ENCODE assay signal across 20 cellular contexts in genomic region chr11:125502198-125502597, GRCh38. TPM values are rescaled to one million over a fixed set of nuclear protein-coding genes. Genes with fewer than 3 reads are reported as not detected.
DNase-seq lines count a peak whose midpoint lies in the region; ATAC-seq, FAIRE-seq and TF ChIP-seq lines count a peak whose summit lies in the region.
"Had no signal": no experiment of that assay in that cellular context is flagged by ENCODE, and none has a peak within 500 bp of the region (broad histone marks: within the 10 kb centered on the region; RNA-seq: fewer than 3 reads in every experiment).

No MANE protein-coding gene starts in this region.

- H2AFZ ChIP-seq in IMR-90 (replicated peaks; ENCODE audit: low read length, poor library complexity) = no peak overlapping the region
- no peak overlapping the region for H2AFZ ChIP-seq in H1 (ENCODE audit: low read length)

- H3K23ac ChIP-seq in IMR-90 (ENCODE audit: low read depth, low read length) (no peak overlapping the region), H1 (ENCODE audit: insufficient read length) (no peak overlapping the region)

- H3K9me3 ChIP-seq in A549 (no peaks in the 10 kb centered on the region), IMR-90 (ENCODE audit: control insufficient read depth, insufficient read depth, low read length) (no peaks in the 10 kb centered on the region; the same call in 1 of the 2 replicates), H1 (ENCODE audit: insufficient read depth in 2 of 2, low read depth in 1 of 2, low read length in 1 of 2) (no peaks in the 10 kb centered on the region)

- H4K8ac ChIP-seq in IMR-90 (ENCODE audit: low read depth in 2 of 2, low read length in 2 of 2) = no peak overlapping the region
- H4K8ac ChIP-seq in H1 (ENCODE audit: extremely low read depth, insufficient read depth, low read length) = no peak overlapping the region

- BruUV-seq in IMR-90 (replicated peaks; lab: Mats Ljungman, UMichigan) = no TSS peak

- H2BK15ac ChIP-seq in IMR-90 (ENCODE audit: low read depth, low read length) (no peak overlapping the region), H1 (ENCODE audit: low read length) (no peak overlapping the region)

- intact Hi-C loops in IMR-90 (cut with micrococcal nuclease) = no loop called here

- in situ Hi-C loops in IMR-90 (cut with MboI; ENCODE audit: low sequenced_read_pairs) = no loop called here

- no peaks in the 10 kb centered on the region for H3K79me2 ChIP-seq in H1 (ENCODE audit: control insufficient read depth in 1 of 2, insufficient read depth in 2 of 2, low read length in 2 of 2)

- ATAC-seq in A549 (no peak), IMR-90 (ENCODE audit: low read depth) (no peak), GM21786 (IDR thresholded peaks at IDR 0.05; ENCODE audit: unreplicated experiment) (no peak)
- ATAC-seq: CD8-positive, alpha-beta T cell had no signal

- no peak overlapping the region for H3K9ac ChIP-seq in IMR-90 (ENCODE audit: low read depth, low read length)
- no peak overlapping the region for H3K9ac ChIP-seq in H1 (replicated peaks in 1 of 4; ENCODE audit: extremely low read depth in 1 of 4, low read depth in 3 of 4, low read length in 3 of 4)
- H3K9ac ChIP-seq: BLaER1 treated with 17β-estradiol and CSF1 and Interleukin-3, amounts not matched to agents 10 nM and 100 nM had no signal

- H3K18ac ChIP-seq in IMR-90 (ENCODE audit: low read depth, low read length) (no peak overlapping the region), H1 (ENCODE audit: extremely low read depth, low read length) (no peak overlapping the region)

- TF ChIP-seq EP300 in A549 (IDR thresholded peaks at IDR 0.05) (no peak), H1 (IDR thresholded peaks at IDR 0.05; ENCODE audit: borderline replicate concordance in 1 of 2, low read depth in 2 of 2, low read length in 2 of 2) (no peak)

- H3K27me3 ChIP-seq in IMR-90 (ENCODE audit: control insufficient read depth, insufficient read depth, low read length) (peaks cover 5% of the 10 kb centered on the region), H1 (replicated peaks in 1 of 4; ENCODE audit: control insufficient read depth in 3 of 4, extremely low read depth in 1 of 4, insufficient read depth in 3 of 4, low read length in 3 of 4) (0 out of 7 replicates have a peak, but pooled peaks cover 0 to 2% (median 0%) of the 10 kb centered on the region in 4 experiments)

- no peaks in the 10 kb centered on the region for H3K23me2 ChIP-seq in H1 (ENCODE audit: low read depth, low read length)

- no peak overlapping the region for H3K56ac ChIP-seq in IMR-90 (ENCODE audit: extremely low read depth, insufficient read depth, low read length)
- no peak overlapping the region for H3K56ac ChIP-seq in H1 (replicated peaks; ENCODE audit: insufficient read length, low read depth, low read length)

- H4K5ac ChIP-seq in IMR-90 (ENCODE audit: low read depth, low read length) (no peak overlapping the region), H1 (ENCODE audit: insufficient read length, low read depth, low read length) (no peak overlapping the region)

- TF ChIP-seq POLR2A in A549 (IDR thresholded peaks at IDR 0.05; ENCODE audit: low read length) (no peak), IMR-90 (IDR thresholded peaks at IDR 0.05; ENCODE audit: low read depth, low read length) (no peak), H1 (IDR thresholded peaks at IDR 0.05; ENCODE audit: control extremely low read depth in 1 of 2, low read depth in 2 of 2, low read length in 2 of 2) (no peak)

- no peak overlapping the region for H3K4me2 ChIP-seq in A549
- no peak overlapping the region for H3K4me2 ChIP-seq in IMR-90 (ENCODE audit: low read depth, low read length)
- H3K4me2 ChIP-seq in H1 (ENCODE audit: insufficient read depth in 1 of 2, low read depth in 2 of 2, low read length in 2 of 2) = no peak overlapping the region
- H3K4me2 ChIP-seq: BLaER1 treated with 17β-estradiol and CSF1 and Interleukin-3, amounts not matched to agents 10 nM and 100 nM had no signal

- no peak overlapping the region for H2AK9ac ChIP-seq in IMR-90 (replicated peaks; ENCODE audit: low read depth, low read length, poor library complexity)

- CTCF ChIA-PET in A549 (lab: Yijun Ruan, JAX) = no interaction called here
- CTCF ChIA-PET in IMR-90 (lab: Yijun Ruan, JAX) = no interaction called here
- CTCF ChIA-PET in H1 (lab: Charles Lee; ENCODE audit: partially characterized antibody) = interaction anchor here (0.6 to 0.9 kb wide), 2 partner anchors 16 to 22 kb away, joined by 3 read pairs; no protein-coding TSS in a partner anchor

- H4K20me1 ChIP-seq in IMR-90 (ENCODE audit: insufficient read depth, low read length) (no peaks in the 10 kb centered on the region), H1 (replicated peaks in 1 of 2; ENCODE audit: control insufficient read depth in 1 of 2, insufficient read depth in 2 of 2, low read length in 2 of 2) (no peaks in the 10 kb centered on the region)
- H4K20me1 ChIP-seq: BLaER1 treated with 17β-estradiol and CSF1 and Interleukin-3, amounts not matched to agents 10 nM and 100 nM had no signal

- H3K79me1 ChIP-seq in IMR-90 (ENCODE audit: low read depth in 1 of 2, low read length in 2 of 2) (no peaks in the 10 kb centered on the region), H1 (ENCODE audit: low read depth, low read length) (no peaks in the 10 kb centered on the region)

- TF ChIP-seq CTCF in A549 (IDR thresholded peaks at IDR 0.05) = no peak
- no peak for TF ChIP-seq CTCF in IMR-90 (conservative IDR thresholded peaks at IDR 0.05; ENCODE audit: low read depth, low read length)
- TF ChIP-seq CTCF in H1 (IDR thresholded peaks at IDR 0.05; ENCODE audit: control extremely low read depth in 1 of 3, insufficient read depth in 1 of 3, low read depth in 1 of 3, low read length in 3 of 3) = no peak

- dilution Hi-C loops in IMR-90 (cut with HindIII; ENCODE audit: low sequenced_read_pairs, unreplicated experiment) = no loop called here

- H4K91ac ChIP-seq in IMR-90 (ENCODE audit: insufficient read depth, low read depth, low read length) = no peak overlapping the region
- no peak overlapping the region for H4K91ac ChIP-seq in H1 (replicated peaks; ENCODE audit: insufficient read length, low read length)

- H3K4me3 ChIP-seq in A549 (no peak overlapping the region), IMR-90 (ENCODE audit: insufficient read depth, low read depth, low read length) (no peak overlapping the region), H1 (ENCODE audit: extremely low read depth in 1 of 4, insufficient read depth in 2 of 4, low read depth in 3 of 4, low read length in 4 of 4) (no peak overlapping the region)
- H3K4me3 ChIP-seq: BLaER1 treated with 17β-estradiol and CSF1 and Interleukin-3, amounts not matched to agents 10 nM and 100 nM had no signal

- DNase-seq in A549 (ENCODE audit: low read depth in 1 of 2, low spot score in 1 of 2) (no peak), IMR-90 (no peak), H1 (ENCODE audit: low read depth in 1 of 2, low spot score in 2 of 2) (no peak)
- no peak for DNase-seq in activated CD4-positive, alpha-beta T cell treated with anti-CD3 and anti-CD28 coated beads, Interleukin-2, amount 50 U/mL, for 4 hours
- DNase-seq: 8988T; AML-193; Caco-2; Calu3; CD4-positive, alpha-beta T cell; CD8-positive, alpha-beta T cell; DMS79 treated with DMSO at 0.1 percent for 48 hours; GF-D8 had no signal

- H2BK20ac ChIP-seq in IMR-90 (ENCODE audit: low read depth, low read length) (no peak overlapping the region), H1 (ENCODE audit: low read length) (no peak overlapping the region)

- TF ChIP-seq RAD21 in A549 (conservative IDR thresholded peaks at IDR 0.05 in 1 of 2, IDR thresholded peaks at IDR 0.05 in 1 of 2) (no peak), IMR-90 (IDR thresholded peaks at IDR 0.05; ENCODE audit: low read length) (no peak), H1 (IDR thresholded peaks at IDR 0.05 in 1 of 2, conservative IDR thresholded peaks at IDR 0.05 in 1 of 2; ENCODE audit: low read depth in 2 of 2, low read length in 2 of 2) (no peak)

- POLR2A ChIA-PET in A549 (lab: Yijun Ruan, JAX) (no interaction called here), IMR-90 (lab: Charles Lee; ENCODE audit: unreplicated experiment) (interaction anchor here (0.5 kb wide), 1 partner anchor 15 kb away, joined by 4 read pairs; no protein-coding TSS in a partner anchor), H1 (lab: Charles Lee; ENCODE audit: partially characterized antibody) (interaction anchor here (1.1 kb wide), 1 partner anchor 12 kb away, joined by 3 read pairs; no protein-coding TSS in a partner anchor)

- no peak overlapping the region for H2BK120ac ChIP-seq in IMR-90 (ENCODE audit: low read depth, low read length)
- no peak overlapping the region for H2BK120ac ChIP-seq in H1 (replicated peaks; ENCODE audit: low read depth, low read length)

- H3K4ac ChIP-seq in IMR-90 (ENCODE audit: low read depth, low read length) (no peak overlapping the region), H1 (replicated peaks; ENCODE audit: insufficient read length, low read depth, low read length) (no peak overlapping the region)

- FAIRE-seq in A549 (lab: Jason Lieb, UNC) = no peak
- no peak for FAIRE-seq in H1 (lab: Jason Lieb, UNC)
- FAIRE-seq: A204.1, D721Med, G401.6, GM12891, GM19239 had no signal

- no peaks in the 10 kb centered on the region for H3K36me3 ChIP-seq in IMR-90 (ENCODE audit: control insufficient read depth, insufficient read depth, low read length)
- H3K36me3 ChIP-seq in H1 (ENCODE audit: control insufficient read depth in 2 of 4, insufficient read depth in 4 of 4, low read length in 3 of 4) = no peaks in the 10 kb centered on the region
- H3K36me3 ChIP-seq: BLaER1 treated with 17β-estradiol and CSF1 and Interleukin-3, amounts not matched to agents 10 nM and 100 nM had no signal

- no peak overlapping the region for H2BK12ac ChIP-seq in H1 (ENCODE audit: low read depth, low read length)

- H2BK5ac ChIP-seq in IMR-90 (ENCODE audit: low read depth, low read length, poor library complexity, severe bottlenecking) (no peak overlapping the region), H1 (ENCODE audit: low read depth, low read length) (no peak overlapping the region)

- H3K14ac ChIP-seq in IMR-90 (replicated peaks; ENCODE audit: low read depth, low read length) (no peak overlapping the region), H1 (ENCODE audit: insufficient read length) (no peak overlapping the region)

- H3K4me1 ChIP-seq in A549 = no peaks in the 10 kb centered on the region
- H3K4me1 ChIP-seq in IMR-90 (ENCODE audit: control insufficient read depth, insufficient read depth, low read length) = no peaks in the 10 kb centered on the region
- peaks cover 0 to 6% (median 4%) of the 10 kb centered on the region in 4 experiments; a peak in 3 of 7 replicates for H3K4me1 ChIP-seq in H1 (replicated peaks in 1 of 4; ENCODE audit: control insufficient read depth in 3 of 4, insufficient read depth in 4 of 4, low read length in 3 of 4)
- H3K4me1 ChIP-seq: Caco-2 had no signal

- H3K27ac ChIP-seq in A549 = no peak overlapping the region
- no peak overlapping the region for H3K27ac ChIP-seq in IMR-90 (ENCODE audit: insufficient read depth, low read length)
- no peak overlapping the region for H3K27ac ChIP-seq in H1 (ENCODE audit: low read depth, low read length)
- H3K27ac ChIP-seq: C4-2B had no signal

- no peak overlapping the region for H2AK5ac ChIP-seq in IMR-90 (ENCODE audit: low read depth, low read length)
- no peak overlapping the region for H2AK5ac ChIP-seq in H1 (ENCODE audit: low read depth, low read length)

- H3K9me1 ChIP-seq in IMR-90 (ENCODE audit: insufficient read depth, low read length) = no peaks in the 10 kb centered on the region

- 46% methylated on average over 1 of the region's 1 CpG for WGBS in A549 (ENCODE audit: missing lambda C conversion rate)
- WGBS in IMR-90 (ENCODE audit: extremely low coverage in 2 of 2, insufficient read length in 1 of 2), 2 experiments = no CpG with 5 or more reads among the region's 1 CpG
- WGBS in H1 (ENCODE audit: extremely low coverage in 1 of 2, insufficient coverage in 1 of 2, insufficient read length in 1 of 2, insufficient replicate concordance in 2 of 2, low coverage in 1 of 2, low lambda C conversion rate in 2 of 2, missing lambda C conversion rate in 1 of 2), 2 experiments = 94% methylated on average over 1 of the region's 1 CpG; no CpG with 5 or more reads in 1 of the 2 experiments

RNA-seq across cellular contexts. Expression of gene FEZ1, which starts 6.1 kb away (rescaled TPM):
- 0.94 and 1.00 TPM in 2 replicates for polyA plus RNA-seq in A549 (2011; rRNA removed)
- polyA plus RNA-seq in A549 (2012; cell fraction: cytosol; rRNA removed) = 0.22 and 0.34 TPM in 2 replicates
- 0.13 and 0.21 TPM in 2 replicates for polyA plus RNA-seq in A549 (2012; cell fraction: nucleus; rRNA removed)
- polyA plus RNA-seq in A549 (2017; fragmentation: RNase III; extraction: RNeasy Plus Mini Kit Qiagen cat#74134 plus additional on column Dnase treatment) = 0.32 to 0.51 TPM (median 0.46 TPM) in 3 replicates
- polyA minus RNA-seq in A549 (2011; rRNA and poly(A)+ RNA removed) = 0.79 TPM in 1 of 2 replicates, not detected in the other
- 33.9 and 34.4 TPM in 2 replicates for total RNA-seq in IMR-90 (2012; rRNA removed)
- polyA plus RNA-seq in IMR-90 (2012; rRNA removed) = 29.8 and 35.5 TPM in 2 replicates
- polyA plus RNA-seq in IMR-90 (2012; cell fraction: cytosol; rRNA removed) = 24.1 and 40.6 TPM in 2 replicates
- polyA plus RNA-seq in IMR-90 (2012; cell fraction: nucleus; rRNA removed; ENCODE audit: low replicate concordance) = 11.1 and 35.1 TPM in 2 replicates
- 51.6 and 59.6 TPM in 2 replicates for total RNA-seq in H1 (2021; fragmentation: NEBNext Ultra II Directional; extraction: Animal tissue kit (Norgen Biotek cat#: 25700))
- 72.5 and 73.6 TPM in 2 replicates for polyA plus RNA-seq in H1 (2011; rRNA removed)
- 69.3 TPM for polyA plus RNA-seq in H1 (2011; cell fraction: cytosol; rRNA removed)
- 53.1 TPM for polyA plus RNA-seq in H1 (2011; cell fraction: nucleus; rRNA removed)
- 69.0 to 94.2 TPM (median 84.4 TPM) in 4 replicates for polyA plus RNA-seq in H1 (2012, experiment 1 of 2)
- polyA plus RNA-seq in H1 (2012, experiment 2 of 2) = 76.4 TPM
- 27.6 TPM for polyA plus RNA-seq in H1 (2013, experiment 1 of 2)
- 30.0 TPM for polyA plus RNA-seq in H1 (2013, experiment 2 of 2)
- polyA minus RNA-seq in H1 (2011; rRNA and poly(A)+ RNA removed) = 28.2 and 34.7 TPM in 2 replicates
- polyA minus RNA-seq in H1 (2011; cell fraction: cytosol; rRNA and poly(A)+ RNA removed) = 28.4 TPM
- 23.8 TPM for polyA minus RNA-seq in H1 (2011; cell fraction: nucleus; rRNA and poly(A)+ RNA removed)
- total RNA-seq: CD4-positive, alpha-beta T cell had no signal

Comparison
In these comparisons a context has a peak if more than half of its experiments do, and no peak if none do; other contexts are left out.
1. RNA of gene FEZ1, which starts 6.1 kb away (polyA plus RNA-seq): 27.6 to 94.2 TPM in H1 and 11.1 to 40.6 TPM in IMR-90; 0.13 to 1.00 TPM in A549; every median in the first group is over 4 times any median in the second.
2. Of the 18 proteins assayed by ChIP-seq in both H1 and A549: peak only in H1: none; only in A549: none; in both: MAFK; in neither: 17.